Comparison of ENCODE assay signal across 9 cellular contexts in the genomic region with DNA sequence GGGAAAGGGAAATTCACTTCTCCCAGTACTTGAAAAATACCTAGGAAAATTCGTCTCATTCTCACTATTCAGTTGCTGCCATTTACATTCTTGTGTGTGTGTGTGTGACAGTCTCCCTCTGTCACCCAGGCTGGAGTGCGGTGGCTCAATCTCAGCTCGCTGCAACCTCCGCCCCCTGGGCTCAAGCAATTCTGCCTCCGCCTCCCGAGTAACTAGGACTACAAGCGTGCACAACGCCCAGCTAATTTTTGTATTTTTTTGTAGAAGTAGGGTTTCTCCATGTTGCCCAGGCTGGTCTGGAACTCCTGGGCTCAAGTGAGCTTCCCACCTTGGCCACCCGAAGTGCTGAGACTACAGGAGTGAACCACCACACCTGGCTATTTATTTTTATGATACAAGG. TPM values are rescaled to one million over a fixed set of nuclear protein-coding genes. Genes with fewer than 3 reads are reported as not detected.
A peak's percentile ranks its signal among the peaks of the same experiment; 100 is the strongest.
DNase-seq lines count a peak whose midpoint lies in the region; ATAC-seq and TF ChIP-seq lines count a peak whose summit lies in the region.
"Had no signal": no experiment of that assay in that cellular context is flagged by ENCODE, and none has a peak within 500 bp of the region (broad histone marks: within the 10 kb centered on the region; RNA-seq: fewer than 3 reads in every experiment).

No MANE protein-coding gene starts in this region.

- H3K4me1 Mint-ChIP-seq in T-helper 1 cell treated with Interleukin-12 subunit alpha and Interleukin-12 subunit beta and Interleukin-4 antibody, amounts not matched to agents 30 μg/mL and 1 μg/mL, for 36 hours (ENCODE audit: low read depth): peaks cover 16% of the 10 kb centered on the region
- H3K4me1 Mint-ChIP-seq in activated CD4-positive, alpha-beta memory T cell treated with anti-CD3 and anti-CD28 coated beads for 36 hours (ENCODE audit: low read depth): peaks cover 17% of the 10 kb centered on the region
- peaks cover 12 to 25% of the 10 kb centered on the region in 2 donors for H3K4me1 Mint-ChIP-seq in stimulated activated naive B cell treated with anti-CD40 and anti-IgM and Interleukin-4, amounts not matched to agents 10 μg/mL and 1 μg/mL and 100 μg/mL, for 72 hours

- peak overlapping the region; percentile 93 for H3K4me3 Mint-ChIP-seq in T-helper 1 cell treated with Interleukin-12 subunit alpha and Interleukin-12 subunit beta and Interleukin-4 antibody, amounts not matched to agents 30 μg/mL and 1 μg/mL, for 36 hours
- H3K4me3 Mint-ChIP-seq in activated CD4-positive, alpha-beta memory T cell treated with anti-CD3 and anti-CD28 coated beads for 36 hours: peak overlapping the region; percentile 93
- peak overlapping the region; percentile 97 to 99 for H3K4me3 Mint-ChIP-seq in stimulated activated naive B cell treated with anti-CD40 and anti-IgM and Interleukin-4, amounts not matched to agents 10 μg/mL and 1 μg/mL and 100 μg/mL, for 72 hours

- peak overlapping the region; percentile 59 for H3K27ac Mint-ChIP-seq in T-helper 1 cell treated with Interleukin-12 subunit alpha and Interleukin-12 subunit beta and Interleukin-4 antibody, amounts not matched to agents 30 μg/mL and 1 μg/mL, for 36 hours
- H3K27ac Mint-ChIP-seq in activated CD4-positive, alpha-beta memory T cell treated with anti-CD3 and anti-CD28 coated beads for 36 hours: peak overlapping the region; percentile 82
- H3K27ac Mint-ChIP-seq in stimulated activated naive B cell treated with anti-CD40 and anti-IgM and Interleukin-4, amounts not matched to agents 10 μg/mL and 1 μg/mL and 100 μg/mL, for 72 hours: peak overlapping the region; percentile 59

- peak overlapping the region; percentile 78 for H3K4me3 ChIP-seq in right cardiac atrium (ENCODE audit: low read length)

- intact Hi-C loops in activated CD4-positive, alpha-beta memory T cell treated with anti-CD3 and anti-CD28 coated beads for 36 hours (cut with micrococcal nuclease): loop anchor here (5.0 to 10.0 kb wide), 2 partner anchors 92 to 1345 kb away; partner anchors contain the start of genes S100A2 and ZBTB7B
- intact Hi-C loops in right cardiac atrium (cut with DNase I): no loop called here

- H3K27me3 ChIP-seq in right cardiac atrium (ENCODE audit: control insufficient read depth, insufficient read depth): no peaks in the 10 kb centered on the region

- WGBS in right cardiac atrium: 75% methylated on average over 9 of the region's 9 CpGs

- DNase-seq in T-helper 1 cell (no peak), right cardiac atrium (no peak), dermis blood vessel endothelial cell (no peak), GM13976 (ENCODE audit: low spot score) (no peak)
- no peak for DNase-seq in activated CD4-positive, alpha-beta memory T cell treated with anti-CD3 and anti-CD28 coated beads for 36 hours
- DNase-seq in stimulated activated naive B cell treated with anti-CD40 and anti-IgM and Interleukin-4, amounts not matched to agents 10 μg/mL and 1 μg/mL and 100 μg/mL, for 72 hours: no peak

- in situ Hi-C loops in GM13976 (cut with MboI; ENCODE audit: low sequenced_read_pairs, unreplicated experiment): no loop called here

- peaks cover 23% of the 10 kb centered on the region for H3K36me3 Mint-ChIP-seq in T-helper 1 cell treated with Interleukin-12 subunit alpha and Interleukin-12 subunit beta and Interleukin-4 antibody, amounts not matched to agents 30 μg/mL and 1 μg/mL, for 36 hours (ENCODE audit: low read depth)
- peaks cover 35% of the 10 kb centered on the region for H3K36me3 Mint-ChIP-seq in activated CD4-positive, alpha-beta memory T cell treated with anti-CD3 and anti-CD28 coated beads for 36 hours
- peaks cover 24 to 29% of the 10 kb centered on the region in 2 donors for H3K36me3 Mint-ChIP-seq in stimulated activated naive B cell treated with anti-CD40 and anti-IgM and Interleukin-4, amounts not matched to agents 10 μg/mL and 1 μg/mL and 100 μg/mL, for 72 hours

- H3K27me3 Mint-ChIP-seq in T-helper 1 cell treated with Interleukin-12 subunit alpha and Interleukin-12 subunit beta and Interleukin-4 antibody, amounts not matched to agents 30 μg/mL and 1 μg/mL, for 36 hours (ENCODE audit: low read depth): no peaks in the 10 kb centered on the region
- no peaks in the 10 kb centered on the region for H3K27me3 Mint-ChIP-seq in activated CD4-positive, alpha-beta memory T cell treated with anti-CD3 and anti-CD28 coated beads for 36 hours
- no peaks in the 10 kb centered on the region for H3K27me3 Mint-ChIP-seq in stimulated activated naive B cell treated with anti-CD40 and anti-IgM and Interleukin-4, amounts not matched to agents 10 μg/mL and 1 μg/mL and 100 μg/mL, for 72 hours

- ATAC-seq in right cardiac atrium (no peak), HG02973 (IDR thresholded peaks at IDR 0.05; ENCODE audit: unreplicated experiment) (no peak)
- no peak for ATAC-seq in stimulated activated naive B cell treated with anti-CD40 and anti-IgM and Interleukin-4, amounts not matched to agents 10 μg/mL and 1 μg/mL and 100 μg/mL, for 72 hours (replicated peaks)

- CTCF ChIA-PET in activated CD4-positive, alpha-beta memory T cell treated with anti-CD3 and anti-CD28 coated beads for 36 hours (lab: Charles Lee): interaction anchor here (1.0 to 1.7 kb wide), 6 partner anchors 13 to 149 kb away, joined by 3 to 6 read pairs (median 4); partner anchors contain the start of gene CHTOP

- H3K9me3 Mint-ChIP-seq in T-helper 1 cell treated with Interleukin-12 subunit alpha and Interleukin-12 subunit beta and Interleukin-4 antibody, amounts not matched to agents 30 μg/mL and 1 μg/mL, for 36 hours: no peaks in the 10 kb centered on the region
- H3K9me3 Mint-ChIP-seq in activated CD4-positive, alpha-beta memory T cell treated with anti-CD3 and anti-CD28 coated beads for 36 hours: no peaks in the 10 kb centered on the region
- H3K9me3 Mint-ChIP-seq in stimulated activated naive B cell treated with anti-CD40 and anti-IgM and Interleukin-4, amounts not matched to agents 10 μg/mL and 1 μg/mL and 100 μg/mL, for 72 hours: no peaks in the 10 kb centered on the region

- no peak overlapping the region for H3K27ac ChIP-seq in right cardiac atrium (ENCODE audit: low read length)

- TF ChIP-seq CTCF in GM13976 (IDR thresholded peaks at IDR 0.05; ENCODE audit: borderline replicate concordance, control extremely low read depth, extremely low read depth, insufficient read depth, missing control alignments): no peak

- no peaks in the 10 kb centered on the region for H3K4me1 ChIP-seq in right cardiac atrium (ENCODE audit: control insufficient read depth, insufficient read depth, low read length)

- POLR2A ChIA-PET in activated CD4-positive, alpha-beta memory T cell treated with anti-CD3 and anti-CD28 coated beads for 36 hours (lab: Charles Lee): interaction anchor here (0.6 to 2.6 kb wide), 5 partner anchors 11 to 331 kb away, joined by 4 to 12 read pairs (median 7); partner anchors contain the start of genes CHTOP, ILF2 and RPS27

- H3K9me3 ChIP-seq in right cardiac atrium (ENCODE audit: control insufficient read depth, low read length): no peaks in the 10 kb centered on the region

RNA-seq across cellular contexts. Expression of gene SNAPIN, which starts 1.2 kb away (rescaled TPM):
- total RNA-seq in activated CD4-positive, alpha-beta memory T cell treated with anti-CD3 and anti-CD28 coated beads for 36 hours: 10 to 100 TPM; 31.3 to 32.1 TPM
- total RNA-seq in right cardiac atrium (10 to 100 TPM; 42.8 to 66.3 (median 53.7) TPM), dermis blood vessel endothelial cell (45.6 and 60.8 TPM in 2 replicates)
- polyA plus RNA-seq in right cardiac atrium: 75.4 TPM

RNA-seq across cellular contexts. Expression of gene ILF2, which starts 11.1 kb away (rescaled TPM):
- 100 to 1,000 TPM; 315 to 323 TPM for total RNA-seq in activated CD4-positive, alpha-beta memory T cell treated with anti-CD3 and anti-CD28 coated beads for 36 hours
- total RNA-seq in right cardiac atrium (10 to 100 TPM; 66.9 to 85.0 (median 70.2) TPM), dermis blood vessel endothelial cell (267 and 268 TPM in 2 replicates)
- polyA plus RNA-seq in right cardiac atrium: 45.6 TPM

RNA-seq across cellular contexts. Expression of gene NPR1, which starts 18.8 kb away (rescaled TPM):
- under 1 TPM; 0.05 to 0.07 TPM for total RNA-seq in activated CD4-positive, alpha-beta memory T cell treated with anti-CD3 and anti-CD28 coated beads for 36 hours
- total RNA-seq in right cardiac atrium: 10 to 100 TPM; 21.2 to 31.2 (median 25.5) TPM
- 26.0 TPM for polyA plus RNA-seq in right cardiac atrium
- 54.4 and 56.5 TPM in 2 replicates for total RNA-seq in dermis blood vessel endothelial cell
- total RNA-seq: SK-MEL-5 had no signal

RNA-seq across cellular contexts. Expression of gene CHTOP, which starts 25.8 kb away (rescaled TPM):
- 10 to 100 TPM; 92.5 to 94.7 TPM for total RNA-seq in activated CD4-positive, alpha-beta memory T cell treated with anti-CD3 and anti-CD28 coated beads for 36 hours
- total RNA-seq in right cardiac atrium (10 to 100 TPM; 56.1 to 75.3 (median 66.1) TPM), dermis blood vessel endothelial cell (21.1 and 25.9 TPM in 2 replicates)
- 65.0 TPM for polyA plus RNA-seq in right cardiac atrium

RNA-seq across cellular contexts. Expression of gene S100A1, which starts 31.4 kb away (rescaled TPM):
- not detected for total RNA-seq in activated CD4-positive, alpha-beta memory T cell treated with anti-CD3 and anti-CD28 coated beads for 36 hours
- total RNA-seq in right cardiac atrium (1,000 to 10,000 TPM; 1,233 to 1,764 (median 1,522) TPM), dermis blood vessel endothelial cell (not detected in 2 replicates)
- 2,571 TPM for polyA plus RNA-seq in right cardiac atrium

Comparison
In these comparisons a context has a peak if more than half of its experiments do, and no peak if none do; other contexts are left out.
1. RNA of gene NPR1, which starts 18.8 kb away (total RNA-seq): 54.4 to 56.5 TPM in dermis blood vessel endothelial cell and 21.2 to 31.2 TPM in right cardiac atrium; 0.05 to 0.07 TPM in activated CD4-positive, alpha-beta memory T cell treated with anti-CD3 and anti-CD28 coated beads for 36 hours; every median in the first group is over 10 times any median in the second.
2. Peak in every context shown above with its lines, with median percentiles within 50 percentile points of each other: H3K27ac Mint-ChIP-seq and H3K4me3 Mint-ChIP-seq.